26 cellular contexts compared by ENCODE assay signal in the genomic region with DNA sequence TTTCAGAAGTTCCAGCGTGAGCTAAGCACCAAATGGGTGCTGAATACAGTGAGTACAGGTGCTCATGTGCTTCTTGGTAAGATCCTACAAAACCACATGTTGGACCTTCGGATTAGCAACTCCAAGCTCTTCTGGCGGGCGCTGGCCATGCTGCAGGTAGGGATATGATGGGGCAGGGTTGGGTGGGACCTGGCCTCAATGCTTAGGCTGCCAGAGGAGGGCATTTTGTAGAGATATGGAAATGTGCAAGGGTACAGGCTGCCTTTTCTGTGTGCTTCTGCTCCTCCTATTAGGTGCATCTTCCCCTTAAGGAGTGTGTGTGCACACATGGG. TPM values are rescaled to one million over a fixed set of nuclear protein-coding genes. Genes with fewer than 3 reads are reported as not detected.
DNase-seq lines count a peak whose midpoint lies in the region; ATAC-seq and TF ChIP-seq lines count a peak whose summit lies in the region.
"Had no signal": no experiment of that assay in that cellular context is flagged by ENCODE, and none has a peak within 500 bp of the region (broad histone marks: within the 10 kb centered on the region; RNA-seq: fewer than 3 reads in every experiment).

No MANE protein-coding gene starts in this region.

- no peaks in the 10 kb centered on the region for H4K20me1 ChIP-seq in GM23338 (replicated peaks; ENCODE audit: insufficient read depth)
- H4K20me1 ChIP-seq in Karpas-422 (ENCODE audit: insufficient read depth, low read depth, low read length) = no peaks in the 10 kb centered on the region
- H4K20me1 ChIP-seq: BLaER1 had no signal

- no peak for TF ChIP-seq POLR2A in esophagus muscularis mucosa (IDR thresholded peaks at IDR 0.05; ENCODE audit: low read depth)

- H3F3A ChIP-seq in GM23338 (replicated peaks; ENCODE audit: low read depth) = no peaks in the 10 kb centered on the region

- no peaks in the 10 kb centered on the region for H3K9me2 ChIP-seq in GM23338 (ENCODE audit: insufficient read depth)
- no peaks in the 10 kb centered on the region for H3K9me2 ChIP-seq in Karpas-422 (replicated peaks; ENCODE audit: insufficient read depth, low read length)

- TF ChIP-seq CTCF in GM23338 (conservative IDR thresholded peaks at IDR 0.05; ENCODE audit: low read depth in 2 of 2) = no peak
- no peak for TF ChIP-seq CTCF in esophagus muscularis mucosa (IDR thresholded peaks at IDR 0.05)
- TF ChIP-seq CTCF in heart right ventricle (IDR thresholded peaks at IDR 0.05) = no peak

- H3K27ac ChIP-seq in GM23338 (ENCODE audit: low read depth) = no peak overlapping the region
- no peak overlapping the region for H3K27ac ChIP-seq in Karpas-422 (ENCODE audit: low read length)
- H3K27ac ChIP-seq in esophagus muscularis mucosa (replicated peaks in 1 of 4) = no peak overlapping the region
- H3K27ac ChIP-seq in heart right ventricle = no peak overlapping the region
- H3K27ac ChIP-seq: BLaER1 had no signal

- ATAC-seq in GM23338 = no peak
- no peak for ATAC-seq in heart right ventricle
- ATAC-seq: GM12878 had no signal

- intact Hi-C loops in esophagus muscularis mucosa (cut with DNase I) (no loop called here), heart right ventricle (cut with DNase I) (no loop called here)

- H3K9me3 ChIP-seq in Karpas-422 (ENCODE audit: low read length) = no peaks in the 10 kb centered on the region
- no peaks in the 10 kb centered on the region for H3K9me3 ChIP-seq in esophagus muscularis mucosa
- H3K9me3 ChIP-seq in heart right ventricle = no peaks in the 10 kb centered on the region
- H3K9me3 ChIP-seq: BE2C, BLaER1 had no signal

- DNase-seq in GM23338 (ENCODE audit: low spot score) (no peak), Karpas-422 (no peak), esophagus muscularis mucosa (ENCODE audit: extremely low spot score) (peak; percentile 55), NCI-H82 (lab: John Stamatoyannopoulos, UW) (no peak), heart right ventricle (no peak), HuH-7 (ENCODE audit: low spot score) (no peak)
- DNase-seq: 8988T; ACHN; BE2C; C1 segment of cervical spinal cord; CD4-positive, alpha-beta memory T cell; CD4-positive, CD25-positive, alpha-beta regulatory T cell; CD8-positive, alpha-beta memory T cell; COR-L47; DMS 273 treated with DMSO at 0.1 percent for 48 hours; DMS153; DMS53; DMS79; DND-41; EL; GDM1 had no signal

- no peak overlapping the region for H3K9ac ChIP-seq in Karpas-422 (ENCODE audit: low read length)
- H3K9ac ChIP-seq: BLaER1 had no signal

- H3K4me1 ChIP-seq in GM23338 (ENCODE audit: insufficient read depth) (no peaks in the 10 kb centered on the region), Karpas-422 (ENCODE audit: low read length) (peaks cover 11% of the 10 kb centered on the region), esophagus muscularis mucosa (no peaks in the 10 kb centered on the region), heart right ventricle (no peaks in the 10 kb centered on the region)
- H3K4me1 ChIP-seq: BE2C, BLaER1 had no signal

- H3K36me3 ChIP-seq in GM23338 (ENCODE audit: insufficient read depth) (no peaks in the 10 kb centered on the region), Karpas-422 (ENCODE audit: insufficient read depth, low read length) (no peaks in the 10 kb centered on the region), esophagus muscularis mucosa (no peaks in the 10 kb centered on the region), heart right ventricle (no peaks in the 10 kb centered on the region)
- H3K36me3 ChIP-seq: BE2C, BLaER1 had no signal

- no peaks in the 10 kb centered on the region for H3K4me1 Mint-ChIP-seq in GM23338
- H3K4me1 Mint-ChIP-seq: CD14-positive monocyte; CD4-positive, alpha-beta memory T cell; CD4-positive, CD25-positive, alpha-beta regulatory T cell; CD8-positive, alpha-beta memory T cell had no signal

- H3K27ac Mint-ChIP-seq in GM23338 = no peak overlapping the region
- H3K27ac Mint-ChIP-seq: CD4-positive, alpha-beta memory T cell; CD4-positive, CD25-positive, alpha-beta regulatory T cell had no signal

- H2AFZ ChIP-seq in GM23338 = peak overlapping the region; percentile 38; the same call in 1 of the 2 replicates
- H2AFZ ChIP-seq in Karpas-422 (ENCODE audit: low read length) = 0 out of 2 replicates have a peak overlapping the region, but pooled peaks have one; percentile 12

- no peak overlapping the region for H3K4me3 Mint-ChIP-seq in GM23338
- H3K4me3 Mint-ChIP-seq: CD14-positive monocyte; CD4-positive, alpha-beta memory T cell; CD4-positive, CD25-positive, alpha-beta regulatory T cell; CD8-positive, alpha-beta memory T cell had no signal

- H3K36me3 Mint-ChIP-seq in GM23338 (ENCODE audit: low read depth) = no peaks in the 10 kb centered on the region
- H3K36me3 Mint-ChIP-seq: CD14-positive monocyte; CD4-positive, alpha-beta memory T cell; CD4-positive, CD25-positive, alpha-beta regulatory T cell; CD8-positive, alpha-beta memory T cell had no signal

- H3K4me2 ChIP-seq in GM23338 (no peak overlapping the region), Karpas-422 (ENCODE audit: low read depth, low read length, poor library complexity, severe bottlenecking) (no peak overlapping the region)
- H3K4me2 ChIP-seq: BLaER1 had no signal

- peaks cover 3% of the 10 kb centered on the region for H3K27me3 Mint-ChIP-seq in GM23338 (ENCODE audit: insufficient read depth, low read depth, poor library complexity)

- 94% methylated on average over 4 of the region's 4 CpGs for WGBS in esophagus muscularis mucosa
- 86 to 91% methylated on average over 4 of the region's 4 CpGs for WGBS in heart right ventricle, 2 donors

- H3K79me2 ChIP-seq in GM23338 (replicated peaks; ENCODE audit: insufficient read depth) (no peaks in the 10 kb centered on the region), Karpas-422 (ENCODE audit: low read length) (no peaks in the 10 kb centered on the region)

- no peaks in the 10 kb centered on the region for H3K9me3 Mint-ChIP-seq in GM23338
- H3K9me3 Mint-ChIP-seq: CD4-positive, alpha-beta memory T cell; CD4-positive, CD25-positive, alpha-beta regulatory T cell; CD8-positive, alpha-beta memory T cell had no signal

- H3K27me3 ChIP-seq in GM23338 (ENCODE audit: insufficient read depth) (no peaks in the 10 kb centered on the region), Karpas-422 (ENCODE audit: low read length) (no peaks in the 10 kb centered on the region), esophagus muscularis mucosa (peaks cover 0 to 32% (median 0%) of the 10 kb centered on the region in 4 donors), heart right ventricle (peaks cover 0 to 30% (median 9%) of the 10 kb centered on the region in 7 donors)
- H3K27me3 ChIP-seq: BLaER1 had no signal

- no peak overlapping the region for H3K4me3 ChIP-seq in GM23338
- no peak overlapping the region for H3K4me3 ChIP-seq in Karpas-422 (ENCODE audit: low read length)
- no peak overlapping the region for H3K4me3 ChIP-seq in esophagus muscularis mucosa
- no peak overlapping the region for H3K4me3 ChIP-seq in heart right ventricle
- H3K4me3 ChIP-seq: BLaER1, GM12878 had no signal

- no peak for TF ChIP-seq EP300 in esophagus muscularis mucosa (IDR thresholded peaks at IDR 0.05)

TF ChIP-seq in GM23338, 12 proteins besides CTCF, POLR2A, EP300 and RAD21 (continues in another document):
- TF ChIP-seq REST (IDR thresholded peaks at IDR 0.05; ENCODE audit: unreplicated experiment) (no peak), EZH2phosphoT487 (IDR thresholded peaks at IDR 0.05; ENCODE audit: unreplicated experiment) (no peak), CREB1 (CRISPR knock-in tag; IDR thresholded peaks at IDR 0.05; ENCODE audit: low read depth) (no peak)

RNA-seq across cellular contexts. Expression of gene GCKR, which starts 22.1 kb away (rescaled TPM):
- total RNA-seq in GM23338 (2014; rRNA removed; shearing (Covaris generic)) = not detected in 2 replicates
- polyA plus RNA-seq in GM23338 (2016; fragmentation: Nextera tagmentation; extraction: Ambion mirVana) (not detected in 2 replicates), heart right ventricle (under 1 TPM; 0.88 to 0.91 TPM)
- total RNA-seq in Karpas-422 (2014; rRNA removed; shearing (Covaris generic); ENCODE audit: low replicate concordance) = not detected in 2 replicates
- total RNA-seq in esophagus muscularis mucosa (under 1 TPM in 1 of 4 donors, not detected in 3; 0.23 TPM), heart right ventricle (1 to 10 TPM in 1 of 10 donors, under 1 TPM in 1, not detected in 8; 0.19 to 1.6 TPM)
- total RNA-seq: A673; CD4-positive, alpha-beta memory T cell; CD4-positive, CD25-positive, alpha-beta regulatory T cell; CD8-positive, alpha-beta memory T cell; G401; GM12878 had no signal
- polyA plus RNA-seq: CD14-positive monocyte; CD4-positive, alpha-beta memory T cell; CD4-positive, CD25-positive, alpha-beta regulatory T cell; CD8-positive, alpha-beta memory T cell; GM12878 had no signal

RNA-seq across cellular contexts. Expression of gene FNDC4, which starts 23.7 kb away (rescaled TPM):
- 13.3 and 13.7 TPM in 2 replicates for total RNA-seq in GM23338 (2014; rRNA removed; shearing (Covaris generic))
- polyA plus RNA-seq in GM23338 (2016; fragmentation: Nextera tagmentation; extraction: Ambion mirVana) (5.9 and 7.8 TPM in 2 replicates), heart right ventricle (10 to 100 TPM in 1 of 2 donors, 1 to 10 TPM in 1; 2.3 to 11.3 TPM)
- not detected in 2 replicates for total RNA-seq in Karpas-422 (2014; rRNA removed; shearing (Covaris generic); ENCODE audit: low replicate concordance)
- total RNA-seq in esophagus muscularis mucosa (10 to 100 TPM in 2 of 4 donors, 1 to 10 TPM in 2; 3.3 to 12.6 (median 9.8) TPM), heart right ventricle (10 to 100 TPM in 1 of 10 donors, 1 to 10 TPM in 7, under 1 TPM in 2; 0.58 to 11.7 (median 1.7) TPM)
- total RNA-seq: CD4-positive, alpha-beta memory T cell had no signal
- polyA plus RNA-seq: CD14-positive monocyte; CD4-positive, CD25-positive, alpha-beta regulatory T cell; CD8-positive, alpha-beta memory T cell; GM12878 had no signal

RNA-seq across cellular contexts. Expression of gene IFT172, which starts 29.2 kb away (rescaled TPM):
- 17.2 and 17.6 TPM in 2 replicates for total RNA-seq in GM23338 (2014; rRNA removed; shearing (Covaris generic))
- polyA plus RNA-seq in GM23338 (2016; fragmentation: Nextera tagmentation; extraction: Ambion mirVana) (8.9 and 9.1 TPM in 2 replicates), heart right ventricle (10 to 100 TPM; 11.1 to 65.7 TPM)
- 29.1 and 35.9 TPM in 2 replicates for total RNA-seq in Karpas-422 (2014; rRNA removed; shearing (Covaris generic); ENCODE audit: low replicate concordance)
- total RNA-seq in esophagus muscularis mucosa (10 to 100 TPM; 12.1 to 29.7 (median 25.0) TPM), heart right ventricle (10 to 100 TPM; 12.7 to 30.6 (median 16.1) TPM)
